ENCODE assay signal across 17 cellular contexts in the genomic region with DNA sequence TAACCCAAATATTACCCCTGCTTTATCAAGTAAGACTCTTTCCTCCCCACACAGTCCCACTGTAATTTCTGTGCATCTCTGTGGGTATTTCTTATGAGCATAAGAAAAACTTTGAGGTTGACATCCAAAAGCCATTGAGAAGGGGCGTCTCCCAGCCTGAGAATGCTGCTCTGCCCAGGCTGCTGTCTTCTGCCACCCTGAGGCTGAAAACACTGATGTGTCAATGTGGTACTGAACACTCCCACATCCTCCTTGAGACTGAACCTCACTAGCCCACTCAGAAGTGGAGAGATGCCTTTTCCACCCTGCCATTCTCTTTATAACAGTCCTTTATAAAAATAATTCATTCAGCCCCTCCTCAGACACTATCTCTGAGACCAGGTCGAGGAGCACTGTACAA.
A peak's percentile ranks its signal among the peaks of the same experiment; 100 is the strongest.
DNase-seq lines count a peak whose midpoint lies in the region; ATAC-seq and TF ChIP-seq lines count a peak whose summit lies in the region.
"Had no signal": no experiment of that assay in that cellular context is flagged by ENCODE, and none has a peak within 500 bp of the region (broad histone marks: within the 10 kb centered on the region; RNA-seq: fewer than 3 reads in every experiment).

No MANE protein-coding gene starts in this region.

- H3K27ac ChIP-seq in dorsolateral prefrontal cortex, result no peak overlapping the region
- H3K27ac ChIP-seq: psoas muscle, spleen, testis had no signal

- H3K36me3 Mint-ChIP-seq in activated CD8-positive, alpha-beta T cell treated with anti-CD3 and anti-CD28 coated beads for 36 hours (ENCODE audit: low read depth), result no peaks in the 10 kb centered on the region

- H3K27me3 Mint-ChIP-seq in activated CD8-positive, alpha-beta T cell treated with anti-CD3 and anti-CD28 coated beads for 36 hours, result peaks cover 11% of the 10 kb centered on the region
- peaks cover 36% of the 10 kb centered on the region for H3K27me3 Mint-ChIP-seq in stimulated activated naive CD8-positive, alpha-beta T cell treated with anti-CD3 and anti-CD28 coated beads, Interleukin-15, amount 100 ng/mL, for 72 hours

- DNase-seq in stimulated activated CD4-positive, alpha-beta T cell treated with anti-CD3 and anti-CD28 coated beads, Interleukin-15, amount 100 ng/mL, for 24 hours, result peak; percentile 31
- no peak for DNase-seq in stimulated activated CD4-positive, alpha-beta T cell treated with anti-CD3 and anti-CD28 coated beads, Interleukin-4, amount 100 ng/mL, for 4 hours
- peak; percentile 46 for DNase-seq in activated CD8-positive, alpha-beta T cell treated with anti-CD3 and anti-CD28 coated beads for 36 hours
- peak in 1 of 2 donors; percentile 28 for DNase-seq in stimulated activated naive CD8-positive, alpha-beta T cell treated with anti-CD3 and anti-CD28 coated beads, Interleukin-15, amount 100 ng/mL, for 72 hours
- DNase-seq in NCI-H446 (lab: John Stamatoyannopoulos, UW) (no peak), dorsolateral prefrontal cortex (no peak)
- DNase-seq: activated CD8-positive, alpha-beta memory T cell treated with anti-CD3 and anti-CD28 coated beads, Interleukin-2, amount 50 U/mL, for 48 hours; aorta; GF-D8; Kasumi-1; NCI-H146; OCI-M1; psoas muscle; SK-N-SH; spleen; testis had no signal

- POLR2A ChIA-PET in activated CD8-positive, alpha-beta T cell treated with anti-CD3 and anti-CD28 coated beads for 36 hours (lab: Charles Lee), result no interaction called here

- H3K4me3 Mint-ChIP-seq in activated CD8-positive, alpha-beta T cell treated with anti-CD3 and anti-CD28 coated beads for 36 hours, result no peak overlapping the region
- H3K4me3 Mint-ChIP-seq in stimulated activated naive CD8-positive, alpha-beta T cell treated with anti-CD3 and anti-CD28 coated beads, Interleukin-15, amount 100 ng/mL, for 72 hours, result no peak overlapping the region

- no peak overlapping the region for H3K27ac Mint-ChIP-seq in activated CD8-positive, alpha-beta T cell treated with anti-CD3 and anti-CD28 coated beads for 36 hours
- no peak overlapping the region for H3K27ac Mint-ChIP-seq in stimulated activated naive CD8-positive, alpha-beta T cell treated with anti-CD3 and anti-CD28 coated beads, Interleukin-15, amount 100 ng/mL, for 72 hours

- no peak for TF ChIP-seq CTCF in activated CD8-positive, alpha-beta T cell treated with anti-CD3 and anti-CD28 coated beads for 36 hours (IDR thresholded peaks at IDR 0.05)
- TF ChIP-seq CTCF in dorsolateral prefrontal cortex (IDR thresholded peaks at IDR 0.05 in 54 of 56, conservative IDR thresholded peaks at IDR 0.05 in 2 of 56; ENCODE audit: low read depth in 1 of 56, partially characterized antibody in 56 of 56), result no peak

- no peak overlapping the region for H3K4me3 ChIP-seq in dorsolateral prefrontal cortex
- H3K4me3 ChIP-seq: psoas muscle, spleen, testis had no signal

- peaks cover 9% of the 10 kb centered on the region for H3K4me1 Mint-ChIP-seq in activated CD8-positive, alpha-beta T cell treated with anti-CD3 and anti-CD28 coated beads for 36 hours (ENCODE audit: low read depth)
- H3K4me1 Mint-ChIP-seq in stimulated activated naive CD8-positive, alpha-beta T cell treated with anti-CD3 and anti-CD28 coated beads, Interleukin-15, amount 100 ng/mL, for 72 hours, result peaks cover 15% of the 10 kb centered on the region

- intact Hi-C loops in activated CD8-positive, alpha-beta T cell treated with anti-CD3 and anti-CD28 coated beads for 36 hours (cut with micrococcal nuclease), result no loop called here
- intact Hi-C loops in dorsolateral prefrontal cortex (cut with DNase I), result no loop called here

- H3K9me3 Mint-ChIP-seq in activated CD8-positive, alpha-beta T cell treated with anti-CD3 and anti-CD28 coated beads for 36 hours, result peaks cover 1% of the 10 kb centered on the region
- H3K9me3 Mint-ChIP-seq in stimulated activated naive CD8-positive, alpha-beta T cell treated with anti-CD3 and anti-CD28 coated beads, Interleukin-15, amount 100 ng/mL, for 72 hours, result no peaks in the 10 kb centered on the region

- H3K27me3 ChIP-seq in dorsolateral prefrontal cortex, result no peaks in the 10 kb centered on the region
- H3K27me3 ChIP-seq: testis had no signal

- CTCF ChIA-PET in activated CD8-positive, alpha-beta T cell treated with anti-CD3 and anti-CD28 coated beads for 36 hours (lab: Charles Lee), result no interaction called here

- ATAC-seq in GM19351 (IDR thresholded peaks at IDR 0.05; ENCODE audit: unreplicated experiment), result peak; percentile 47
- ATAC-seq in activated CD8-positive, alpha-beta T cell treated with anti-CD3 and anti-CD28 coated beads for 36 hours, result peak; percentile 95
- peak; percentile 85 for ATAC-seq in stimulated activated naive CD8-positive, alpha-beta T cell treated with anti-CD3 and anti-CD28 coated beads, Interleukin-15, amount 100 ng/mL, for 72 hours
- ATAC-seq: psoas muscle had no signal

Comparison
In these comparisons a context has a peak if more than half of its experiments do, and no peak if none do; other contexts are left out.
1. DNase-seq: peak in stimulated activated CD4-positive, alpha-beta T cell treated with anti-CD3 and anti-CD28 coated beads, Interleukin-15, amount 100 ng/mL, for 24 hours (single experiment) and activated CD8-positive, alpha-beta T cell treated with anti-CD3 and anti-CD28 coated beads for 36 hours (single experiment); none in stimulated activated CD4-positive, alpha-beta T cell treated with anti-CD3 and anti-CD28 coated beads, Interleukin-4, amount 100 ng/mL, for 4 hours (0 of 2), NCI-H446 (0 of 2) and dorsolateral prefrontal cortex (0 of 10).
2. Peak in every context shown above with its lines, with median percentiles within 50 percentile points of each other: ATAC-seq.